In genomic region chr2:16425462-16426336, GRCh38 we compare ENCODE assay signal across 15 cellular contexts.
DNase-seq lines count a peak whose midpoint lies in the region; ATAC-seq and TF ChIP-seq lines count a peak whose summit lies in the region.
"Had no signal": no experiment of that assay in that cellular context is flagged by ENCODE, and none has a peak within 500 bp of the region (broad histone marks: within the 10 kb centered on the region; RNA-seq: fewer than 3 reads in every experiment).

No MANE protein-coding gene starts in this region.

- H3K27me3 ChIP-seq in breast epithelium = no peaks in the 10 kb centered on the region
- no peaks in the 10 kb centered on the region for H3K27me3 ChIP-seq in mammary epithelial cell (ENCODE audit: insufficient read depth, low read length)
- H3K27me3 ChIP-seq in liver (ENCODE audit: control insufficient read depth in 4 of 4, insufficient read depth in 4 of 4, low read length in 3 of 4) = no peaks in the 10 kb centered on the region
- H3K27me3 ChIP-seq in upper lobe of right lung = no peaks in the 10 kb centered on the region
- H3K27me3 ChIP-seq: Peyer's patch had no signal

- no peaks in the 10 kb centered on the region for H3K36me3 Mint-ChIP-seq in MCF 10A (ENCODE audit: insufficient read depth, unreplicated experiment)
- H3K36me3 Mint-ChIP-seq in activated CD8-positive, alpha-beta T cell treated with anti-CD3 and anti-CD28 coated beads for 36 hours (ENCODE audit: low read depth) = no peaks in the 10 kb centered on the region
- H3K36me3 Mint-ChIP-seq: activated naive CD4-positive, alpha-beta T cell treated with anti-CD3 and anti-CD28 coated beads, Interleukin-2, amount 10 ng/mL, durations not matched to agents 7 days and 5 days had no signal

- in situ Hi-C loops in mammary epithelial cell (cut with MboI; ENCODE audit: low sequenced_read_pairs in 2 of 2) = no loop called here
- in situ Hi-C loops in KBM-7 (cut with MboI; ENCODE audit: low pct_unique_long_range_greater_than_20kb, low sequenced_read_pairs) = no loop called here

- TF ChIP-seq RAD21 in liver (IDR thresholded peaks at IDR 0.05) = peak in 1 of 2 donors; percentile 46

- BruUV-seq in MCF 10A (replicated peaks; lab: Mats Ljungman, UMichigan) (no TSS peak), mammary epithelial cell (replicated peaks; lab: Mats Ljungman, UMichigan) (no TSS peak)

- H3K9me3 ChIP-seq in breast epithelium (no peaks in the 10 kb centered on the region), mammary epithelial cell (replicated peaks; ENCODE audit: insufficient read depth, low read length) (peaks cover 9% of the 10 kb centered on the region), liver (ENCODE audit: control insufficient read depth in 4 of 4, low read length in 3 of 4) (no peaks in the 10 kb centered on the region), upper lobe of right lung (no peaks in the 10 kb centered on the region)
- H3K9me3 ChIP-seq: Peyer's patch, psoas muscle had no signal

- H3K4me1 ChIP-seq in breast epithelium (no peaks in the 10 kb centered on the region), mammary epithelial cell (ENCODE audit: insufficient read depth, low read length) (no peaks in the 10 kb centered on the region), liver (ENCODE audit: control insufficient read depth in 4 of 4, insufficient read depth in 4 of 4, low read length in 3 of 4) (peaks cover 0 to 12% (median 5%) of the 10 kb centered on the region in 4 donors), upper lobe of right lung (no peaks in the 10 kb centered on the region)
- H3K4me1 ChIP-seq: psoas muscle had no signal

- WGBS in mammary epithelial cell (ENCODE audit: low coverage, missing lambda C conversion rate) = 4% methylated on average over 6 of the region's 6 CpGs
- 13% methylated on average over 6 of the region's 6 CpGs for WGBS in liver

- TF ChIP-seq CTCF in MCF 10A (IDR thresholded peaks at IDR 0.05; ENCODE audit: unreplicated experiment) = no peak
- TF ChIP-seq CTCF in breast epithelium (IDR thresholded peaks at IDR 0.05) = no peak
- TF ChIP-seq CTCF in mammary epithelial cell (conservative IDR thresholded peaks at IDR 0.05 in 1 of 2, IDR thresholded peaks at IDR 0.05 in 1 of 2; ENCODE audit: extremely low read depth in 1 of 2, insufficient read depth in 1 of 2, low read depth in 1 of 2, low read length in 2 of 2) = no peak
- no peak for TF ChIP-seq CTCF in liver (IDR thresholded peaks at IDR 0.05; ENCODE audit: low read depth, low read length, missing input control)
- TF ChIP-seq CTCF in upper lobe of right lung (IDR thresholded peaks at IDR 0.05) = no peak
- TF ChIP-seq CTCF in activated CD8-positive, alpha-beta T cell treated with anti-CD3 and anti-CD28 coated beads for 36 hours (IDR thresholded peaks at IDR 0.05) = no peak

- peaks cover 9% of the 10 kb centered on the region for H3K9me3 Mint-ChIP-seq in MCF 10A (ENCODE audit: unreplicated experiment)
- no peaks in the 10 kb centered on the region for H3K9me3 Mint-ChIP-seq in activated CD8-positive, alpha-beta T cell treated with anti-CD3 and anti-CD28 coated beads for 36 hours
- H3K9me3 Mint-ChIP-seq: activated naive CD4-positive, alpha-beta T cell treated with anti-CD3 and anti-CD28 coated beads, Interleukin-2, amount 10 ng/mL, durations not matched to agents 7 days and 5 days had no signal

- CTCF ChIA-PET in MCF 10A (lab: Yijun Ruan, JAX) = interaction anchor here (0.6 to 2.0 kb wide), 5 partner anchors 9 to 486 kb away, joined by 3 to 5 read pairs (median 3); no protein-coding TSS in a partner anchor
- CTCF ChIA-PET in mammary epithelial cell (lab: Charles Lee; ENCODE audit: low non-redundant PET) = no interaction called here
- CTCF ChIA-PET in activated CD8-positive, alpha-beta T cell treated with anti-CD3 and anti-CD28 coated beads for 36 hours (lab: Charles Lee) = no interaction called here

- dilution Hi-C loops in mammary epithelial cell (cut with HindIII; ENCODE audit: low sequenced_read_pairs) = no loop called here

- H3K27me3 Mint-ChIP-seq in MCF 10A (ENCODE audit: insufficient read depth, unreplicated experiment) = no peaks in the 10 kb centered on the region
- no peaks in the 10 kb centered on the region for H3K27me3 Mint-ChIP-seq in activated CD8-positive, alpha-beta T cell treated with anti-CD3 and anti-CD28 coated beads for 36 hours
- H3K27me3 Mint-ChIP-seq: activated naive CD4-positive, alpha-beta T cell treated with anti-CD3 and anti-CD28 coated beads, Interleukin-2, amount 10 ng/mL, durations not matched to agents 7 days and 5 days had no signal

- H3K4me3 ChIP-seq in breast epithelium (no peak overlapping the region), mammary epithelial cell (replicated peaks in 1 of 3; ENCODE audit: insufficient read depth in 1 of 3, low read depth in 2 of 3, low read length in 3 of 3) (no peak overlapping the region), liver (ENCODE audit: low read depth in 1 of 3, low read length in 3 of 3) (no peak overlapping the region), upper lobe of right lung (no peak overlapping the region)
- H3K4me3 ChIP-seq: GM23248, Peyer's patch, psoas muscle had no signal

- no peaks in the 10 kb centered on the region for H4K20me1 ChIP-seq in mammary epithelial cell (ENCODE audit: insufficient read depth, low read length)

- DNase-seq in MCF 10A (ENCODE audit: unreplicated experiment) (peak; percentile 55), breast epithelium (ENCODE audit: low spot score in 2 of 2) (no peak), mammary epithelial cell (peak; percentile 0), upper lobe of right lung (peak; percentile 72), KBM-7 (no peak)
- DNase-seq in activated CD8-positive, alpha-beta T cell treated with anti-CD3 and anti-CD28 coated beads for 36 hours = no peak
- DNase-seq: activated naive CD4-positive, alpha-beta T cell treated with anti-CD3 and anti-CD28 coated beads, Interleukin-2, amount 10 ng/mL, durations not matched to agents 7 days and 5 days; central memory CD4-positive, alpha-beta T cell; GM23248; midbrain; NCI-H446; psoas muscle had no signal

- no peaks in the 10 kb centered on the region for H3K36me3 ChIP-seq in breast epithelium
- no peaks in the 10 kb centered on the region for H3K36me3 ChIP-seq in mammary epithelial cell (ENCODE audit: insufficient read depth, low read length)
- H3K36me3 ChIP-seq in liver (ENCODE audit: control insufficient read depth in 4 of 4, insufficient read depth in 3 of 4, low read depth in 1 of 4, low read length in 3 of 4) = no peaks in the 10 kb centered on the region
- H3K36me3 ChIP-seq in upper lobe of right lung = no peaks in the 10 kb centered on the region
- H3K36me3 ChIP-seq: Peyer's patch had no signal

- no peak overlapping the region for H3K27ac Mint-ChIP-seq in MCF 10A (ENCODE audit: low read depth, unreplicated experiment)
- no peak overlapping the region for H3K27ac Mint-ChIP-seq in activated CD8-positive, alpha-beta T cell treated with anti-CD3 and anti-CD28 coated beads for 36 hours
- H3K27ac Mint-ChIP-seq: activated naive CD4-positive, alpha-beta T cell treated with anti-CD3 and anti-CD28 coated beads, Interleukin-2, amount 10 ng/mL, durations not matched to agents 7 days and 5 days had no signal

- H3K4me1 Mint-ChIP-seq in MCF 10A (ENCODE audit: insufficient read depth, unreplicated experiment) = no peaks in the 10 kb centered on the region
- H3K4me1 Mint-ChIP-seq in activated CD8-positive, alpha-beta T cell treated with anti-CD3 and anti-CD28 coated beads for 36 hours (ENCODE audit: low read depth) = no peaks in the 10 kb centered on the region
- H3K4me1 Mint-ChIP-seq: activated naive CD4-positive, alpha-beta T cell treated with anti-CD3 and anti-CD28 coated beads, Interleukin-2, amount 10 ng/mL, durations not matched to agents 7 days and 5 days had no signal

- ATAC-seq in upper lobe of right lung (peak; percentile 92), HG03521 (IDR thresholded peaks at IDR 0.05; ENCODE audit: unreplicated experiment) (no peak)
- ATAC-seq in activated CD8-positive, alpha-beta T cell treated with anti-CD3 and anti-CD28 coated beads for 36 hours = no peak

- H3K79me2 ChIP-seq in mammary epithelial cell (ENCODE audit: insufficient read depth, low read length) = no peaks in the 10 kb centered on the region

- H3K27ac ChIP-seq in breast epithelium (no peak overlapping the region), mammary epithelial cell (ENCODE audit: insufficient read depth, low read depth, low read length) (no peak overlapping the region), liver (ENCODE audit: low read depth in 1 of 2, low read length in 2 of 2) (no peak overlapping the region), upper lobe of right lung (peak overlapping the region; percentile 28)
- H3K27ac ChIP-seq: GM23248, Peyer's patch, psoas muscle had no signal

- H3K9ac ChIP-seq in mammary epithelial cell (ENCODE audit: insufficient read depth, low read length) (no peak overlapping the region), liver (ENCODE audit: low read depth in 1 of 2, low read length in 2 of 2) (no peak overlapping the region)
- H3K9ac ChIP-seq: GM23248 had no signal

- H3K4me2 ChIP-seq in mammary epithelial cell (ENCODE audit: insufficient read depth, low read depth, low read length) = no peak overlapping the region

- H3K4me3 Mint-ChIP-seq in MCF 10A (ENCODE audit: unreplicated experiment) = no peak overlapping the region
- no peak overlapping the region for H3K4me3 Mint-ChIP-seq in activated CD8-positive, alpha-beta T cell treated with anti-CD3 and anti-CD28 coated beads for 36 hours
- H3K4me3 Mint-ChIP-seq: activated naive CD4-positive, alpha-beta T cell treated with anti-CD3 and anti-CD28 coated beads, Interleukin-2, amount 10 ng/mL, durations not matched to agents 7 days and 5 days had no signal

- no peak overlapping the region for H2AFZ ChIP-seq in mammary epithelial cell (ENCODE audit: low read depth, low read length)
- H2AFZ ChIP-seq: GM23248 had no signal

- POLR2A ChIA-PET in MCF 10A (lab: Yijun Ruan, JAX) = interaction anchor here (0.6 to 1.2 kb wide), 6 partner anchors 8 to 670 kb away, joined by 3 read pairs; no protein-coding TSS in a partner anchor
- POLR2A ChIA-PET in activated CD8-positive, alpha-beta T cell treated with anti-CD3 and anti-CD28 coated beads for 36 hours (lab: Charles Lee) = no interaction called here

- TF ChIP-seq POLR2A in breast epithelium (IDR thresholded peaks at IDR 0.05) = no peak

- intact Hi-C loops in MCF 10A (cut with micrococcal nuclease) (no loop called here), breast epithelium (cut with DNase I; ENCODE audit: low total_unique reads) (no loop called here), mammary epithelial cell (cut with micrococcal nuclease) (no loop called here), upper lobe of right lung (cut with DNase I) (no loop called here)
- intact Hi-C loops in activated CD8-positive, alpha-beta T cell treated with anti-CD3 and anti-CD28 coated beads for 36 hours (cut with micrococcal nuclease) = no loop called here

TF ChIP-seq in liver, 16 proteins besides CTCF, POLR2A, EP300 and RAD21 (continues in another document):
- TF ChIP-seq SP1 (IDR thresholded peaks at IDR 0.05) (peak; percentile 74), HNF4A (conservative IDR thresholded peaks at IDR 0.05) (peak; percentile 53 to 71), YY1 (IDR thresholded peaks at IDR 0.05) (peak; percentile 53), RXRA (IDR thresholded peaks at IDR 0.05) (peak; percentile 32 to 78), EGR1 (IDR thresholded peaks at IDR 0.05; ENCODE audit: low read depth in 2 of 2) (peak in 1 of 2 donors; percentile 11), JUND (IDR thresholded peaks at IDR 0.05) (peak in 1 of 2 donors; percentile 70)

Comparison
In these comparisons a context has a peak if more than half of its experiments do, and no peak if none do; other contexts are left out.
1. DNase-seq: peak in MCF 10A (single experiment), mammary epithelial cell (single experiment) and upper lobe of right lung (single experiment); none in breast epithelium (0 of 2), activated CD8-positive, alpha-beta T cell treated with anti-CD3 and anti-CD28 coated beads for 36 hours (single experiment) and KBM-7 (single experiment).